In genomic region chr5:147451125-147451524, GRCh38 we compare ENCODE assay signal across 22 cellular contexts. TPM values are rescaled to one million over a fixed set of nuclear protein-coding genes. Genes with fewer than 3 reads are reported as not detected.
DNase-seq lines count a peak whose midpoint lies in the region; ATAC-seq and TF ChIP-seq lines count a peak whose summit lies in the region.
"Had no signal": no experiment of that assay in that cellular context is flagged by ENCODE, and none has a peak within 500 bp of the region (broad histone marks: within the 10 kb centered on the region; RNA-seq: fewer than 3 reads in every experiment).

No MANE protein-coding gene starts in this region.

- 88% methylated on average over 4 of the region's 4 CpGs for WGBS in SK-N-SH (ENCODE audit: low lambda C conversion rate)
- 54% methylated on average over 4 of the region's 4 CpGs for WGBS in esophagus muscularis mucosa

- H3K27ac ChIP-seq in SK-N-SH (ENCODE audit: low read depth in 2 of 2, low read length in 1 of 2) (no peak overlapping the region; a peak in 1 of 4 replicates), esophagus muscularis mucosa (replicated peaks in 1 of 4) (peak overlapping the region; percentile 95 to 99 (median 98)), uterus (peak overlapping the region; percentile 94 to 97), SJCRH30 (no peak overlapping the region)
- H3K27ac ChIP-seq: BLaER1 had no signal

- H3K9ac ChIP-seq in SK-N-SH = no peak overlapping the region
- H3K9ac ChIP-seq: BLaER1 had no signal

- POLR2A ChIA-PET in SK-N-SH (lab: Yijun Ruan, JAX) = interaction anchor here (0.7 kb wide), 1 partner anchor 87 kb away, joined by 3 read pairs; no protein-coding TSS in a partner anchor

- TF ChIP-seq POLR2A in esophagus muscularis mucosa (IDR thresholded peaks at IDR 0.05; ENCODE audit: low read depth) = no peak
- TF ChIP-seq POLR2A in uterus (IDR thresholded peaks at IDR 0.05) = no peak

- ATAC-seq in SK-N-SH treated with all-trans-retinoic acid at 6 μM for 48 hours = no peak
- ATAC-seq: naive thymus-derived CD4-positive, alpha-beta T cell; stimulated activated memory B cell treated with anti-CD40 and anti-IgM and Interleukin-4, amounts not matched to agents 10 μg/mL and 1 μg/mL and 100 μg/mL, for 72 hours had no signal

- H3K4me1 ChIP-seq in SK-N-SH (ENCODE audit: control insufficient read depth in 1 of 2, insufficient read depth in 2 of 2, low read depth in 1 of 2, low read length in 1 of 2) (peaks cover 28 to 39% of the 10 kb centered on the region in 2 experiments), esophagus muscularis mucosa (peaks cover 35 to 79% (median 76%) of the 10 kb centered on the region in 4 donors), uterus (peaks cover 0 to 4% of the 10 kb centered on the region in 2 donors), SJCRH30 (no peaks in the 10 kb centered on the region)

- H3K27me3 Mint-ChIP-seq in nephron (ENCODE audit: low read depth) = peaks cover 48% of the 10 kb centered on the region

- H3K27ac Mint-ChIP-seq in nephron = peak overlapping the region in 1 of 3 experiments; percentile 1
- H3K27ac Mint-ChIP-seq: naive thymus-derived CD4-positive, alpha-beta T cell; stimulated activated memory B cell treated with anti-CD40 and anti-IgM and Interleukin-4, amounts not matched to agents 10 μg/mL and 1 μg/mL and 100 μg/mL, for 72 hours had no signal

- TF ChIP-seq RAD21 in SK-N-SH (IDR thresholded peaks at IDR 0.05; ENCODE audit: low read length) = no peak

- H3K36me3 ChIP-seq in SK-N-SH (replicated peaks in 1 of 2; ENCODE audit: control insufficient read depth in 1 of 2, insufficient read depth in 2 of 2, low read length in 1 of 2) (peaks cover 0 to 5% of the 10 kb centered on the region in 2 experiments), esophagus muscularis mucosa (no peaks in the 10 kb centered on the region), uterus (no peaks in the 10 kb centered on the region), SJCRH30 (peaks cover 2% of the 10 kb centered on the region; the same call in 1 of the 2 replicates)
- H3K36me3 ChIP-seq: BLaER1, thyroid gland had no signal

- H3K4me3 ChIP-seq in SK-N-SH (ENCODE audit: low read depth in 2 of 2, low read length in 1 of 2) (peak overlapping the region; percentile 85 to 87; a peak in 1 of 4 replicates), esophagus muscularis mucosa (peak overlapping the region; percentile 88 to 98 (median 93)), uterus (no peak overlapping the region), SJCRH30 (no peak overlapping the region)
- H3K4me3 ChIP-seq: BLaER1, lung, MG63, thyroid gland had no signal

- H3F3A ChIP-seq in SK-N-SH (replicated peaks; ENCODE audit: insufficient read depth) = peaks cover 11% of the 10 kb centered on the region

- H3K27me3 ChIP-seq in SK-N-SH (ENCODE audit: insufficient read depth) (no peaks in the 10 kb centered on the region), esophagus muscularis mucosa (no peaks in the 10 kb centered on the region), uterus (no peaks in the 10 kb centered on the region), SJCRH30 (no peaks in the 10 kb centered on the region)
- H3K27me3 ChIP-seq: MG63, thyroid gland had no signal

- intact Hi-C loops in esophagus muscularis mucosa (cut with DNase I) (loop anchor here (5.0 kb wide), 1 partner anchor 126 kb away; no protein-coding TSS in a partner anchor), uterus (cut with DNase I; ENCODE audit: low total_unique reads) (loop anchor here (5.0 to 10.0 kb wide), 2 partner anchors 54 to 106 kb away; no protein-coding TSS in a partner anchor)

- CTCF ChIA-PET in SK-N-SH (lab: Yijun Ruan, JAX) = interaction anchor here (0.9 to 8.8 kb wide), 9 partner anchors 18 to 918 kb away, joined by 3 to 118 read pairs (median 4); no protein-coding TSS in a partner anchor

- no peaks in the 10 kb centered on the region for H3K36me3 Mint-ChIP-seq in nephron (ENCODE audit: low read depth)
- H3K36me3 Mint-ChIP-seq: stimulated activated memory B cell treated with anti-CD40 and anti-IgM and Interleukin-4, amounts not matched to agents 10 μg/mL and 1 μg/mL and 100 μg/mL, for 72 hours had no signal

- H3K79me2 ChIP-seq in SK-N-SH (ENCODE audit: insufficient read depth) = peaks cover 73% of the 10 kb centered on the region

- H4K20me1 ChIP-seq in SK-N-SH (ENCODE audit: insufficient read depth) = peaks cover 54% of the 10 kb centered on the region

- no peaks in the 10 kb centered on the region for H3K9me3 Mint-ChIP-seq in nephron
- H3K9me3 Mint-ChIP-seq: stimulated activated memory B cell treated with anti-CD40 and anti-IgM and Interleukin-4, amounts not matched to agents 10 μg/mL and 1 μg/mL and 100 μg/mL, for 72 hours had no signal

- no peaks in the 10 kb centered on the region for H3K9me2 ChIP-seq in SK-N-SH

- H2AFZ ChIP-seq in SK-N-SH (ENCODE audit: low read depth) = no peak overlapping the region

- H3K4me3 Mint-ChIP-seq in nephron = peak overlapping the region; percentile 93
- H3K4me3 Mint-ChIP-seq: stimulated activated memory B cell treated with anti-CD40 and anti-IgM and Interleukin-4, amounts not matched to agents 10 μg/mL and 1 μg/mL and 100 μg/mL, for 72 hours had no signal

- H3K4me1 Mint-ChIP-seq in nephron = peaks cover 54% of the 10 kb centered on the region

- no peak for TF ChIP-seq EP300 in SK-N-SH (IDR thresholded peaks at IDR 0.05; ENCODE audit: borderline replicate concordance in 1 of 2, low read depth in 1 of 2, low read length in 1 of 2)
- no peak for TF ChIP-seq EP300 in esophagus muscularis mucosa (IDR thresholded peaks at IDR 0.05)

- no peaks in the 10 kb centered on the region for H3K9me3 ChIP-seq in SK-N-SH
- H3K9me3 ChIP-seq in esophagus muscularis mucosa = no peaks in the 10 kb centered on the region
- no peaks in the 10 kb centered on the region for H3K9me3 ChIP-seq in uterus
- no peaks in the 10 kb centered on the region for H3K9me3 ChIP-seq in SJCRH30 (replicated peaks)
- H3K9me3 ChIP-seq: BLaER1, MG63, thyroid gland had no signal

- TF ChIP-seq CTCF in SK-N-SH (IDR thresholded peaks at IDR 0.05) (no peak), esophagus muscularis mucosa (IDR thresholded peaks at IDR 0.05) (no peak), nephron (IDR thresholded peaks at IDR 0.05; ENCODE audit: unreplicated experiment in 3 of 3) (no peak), uterus (IDR thresholded peaks at IDR 0.05) (no peak), GM10266 (IDR thresholded peaks at IDR 0.05; ENCODE audit: control insufficient read depth, insufficient read depth, low read depth, missing control alignments) (no peak)

- peak overlapping the region; percentile 94; the same call in 1 of the 2 replicates for H3K4me2 ChIP-seq in SK-N-SH
- H3K4me2 ChIP-seq: BLaER1 had no signal

- no peak for DNase-seq in SK-N-SH
- DNase-seq in esophagus muscularis mucosa (ENCODE audit: extremely low spot score) = no peak
- DNase-seq in uterus = no peak
- no peak for DNase-seq in NCI-H1092 (lab: John Stamatoyannopoulos, UW)
- DNase-seq in GM10266 (ENCODE audit: extremely low spot score) = no peak
- no peak for DNase-seq in SJCRH30
- DNase-seq: activated CD4-positive, alpha-beta T cell treated with anti-CD3 and anti-CD28 coated beads, Interleukin-2, amount 50 U/mL, for 48 hours; activated naive CD4-positive, alpha-beta T cell treated with Interleukin-2 at 50 U/mL for 16 hours; activated T-cell treated with anti-CD3 and anti-CD28 coated beads for 4 hours; anterior cingulate cortex; DMS153; MG63; naive thymus-derived CD4-positive, alpha-beta T cell; NCI-H1694; NCI-H226; SHP77; thyroid gland had no signal

TF ChIP-seq in SK-N-SH, 30 proteins besides CTCF, POLR2A, EP300 and RAD21 (continues in another document):
- TF ChIP-seq YY1 (IDR thresholded peaks at IDR 0.05; ENCODE audit: low read depth) (no peak), IRF3 (IDR thresholded peaks at IDR 0.05; ENCODE audit: low read depth, low read length) (no peak), TAF1 (IDR thresholded peaks at IDR 0.05; ENCODE audit: borderline replicate concordance, low read depth, low read length) (no peak)

TF ChIP-seq in SK-N-SH treated with all-trans-retinoic acid at 6 μM for 48 hours, 23 proteins besides CTCF, POLR2A, EP300 and RAD21 (continues in another document):
- TF ChIP-seq, protein P1, sequence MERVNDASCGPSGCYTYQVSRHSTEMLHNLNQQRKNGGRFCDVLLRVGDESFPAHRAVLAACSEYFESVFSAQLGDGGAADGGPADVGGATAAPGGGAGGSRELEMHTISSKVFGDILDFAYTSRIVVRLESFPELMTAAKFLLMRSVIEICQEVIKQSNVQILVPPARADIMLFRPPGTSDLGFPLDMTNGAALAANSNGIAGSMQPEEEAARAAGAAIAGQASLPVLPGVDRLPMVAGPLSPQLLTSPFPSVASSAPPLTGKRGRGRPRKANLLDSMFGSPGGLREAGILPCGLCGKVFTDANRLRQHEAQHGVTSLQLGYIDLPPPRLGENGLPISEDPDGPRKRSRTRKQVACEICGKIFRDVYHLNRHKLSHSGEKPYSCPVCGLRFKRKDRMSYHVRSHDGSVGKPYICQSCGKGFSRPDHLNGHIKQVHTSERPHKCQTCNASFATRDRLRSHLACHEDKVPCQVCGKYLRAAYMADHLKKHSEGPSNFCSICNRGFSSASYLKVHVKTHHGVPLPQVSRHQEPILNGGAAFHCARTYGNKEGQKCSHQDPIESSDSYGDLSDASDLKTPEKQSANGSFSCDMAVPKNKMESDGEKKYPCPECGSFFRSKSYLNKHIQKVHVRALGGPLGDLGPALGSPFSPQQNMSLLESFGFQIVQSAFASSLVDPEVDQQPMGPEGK (CRISPR knock-in tag; IDR thresholded peaks at IDR 0.05; ENCODE audit: borderline replicate concordance) = no peak
- TF ChIP-seq ZFP30 (CRISPR knock-in tag; IDR thresholded peaks at IDR 0.05) = no peak
- TF ChIP-seq GLIS3 (CRISPR knock-in tag; IDR thresholded peaks at IDR 0.05) = no peak
- TF ChIP-seq, protein P2, sequence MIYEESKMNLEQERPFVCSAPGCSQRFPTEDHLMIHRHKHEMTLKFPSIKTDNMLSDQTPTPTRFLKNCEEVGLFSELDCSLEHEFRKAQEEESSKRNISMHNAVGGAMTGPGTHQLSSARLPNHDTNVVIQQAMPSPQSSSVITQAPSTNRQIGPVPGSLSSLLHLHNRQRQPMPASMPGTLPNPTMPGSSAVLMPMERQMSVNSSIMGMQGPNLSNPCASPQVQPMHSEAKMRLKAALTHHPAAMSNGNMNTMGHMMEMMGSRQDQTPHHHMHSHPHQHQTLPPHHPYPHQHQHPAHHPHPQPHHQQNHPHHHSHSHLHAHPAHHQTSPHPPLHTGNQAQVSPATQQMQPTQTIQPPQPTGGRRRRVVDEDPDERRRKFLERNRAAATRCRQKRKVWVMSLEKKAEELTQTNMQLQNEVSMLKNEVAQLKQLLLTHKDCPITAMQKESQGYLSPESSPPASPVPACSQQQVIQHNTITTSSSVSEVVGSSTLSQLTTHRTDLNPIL (CRISPR knock-in tag; IDR thresholded peaks at IDR 0.05; ENCODE audit: low read depth) = no peak
- no peak for TF ChIP-seq OSR1 (CRISPR knock-in tag; IDR thresholded peaks at IDR 0.05)
- TF ChIP-seq ARNTL (CRISPR knock-in tag; IDR thresholded peaks at IDR 0.05; ENCODE audit: borderline replicate concordance, low read depth) = no peak
- TF ChIP-seq PPARA (CRISPR knock-in tag; IDR thresholded peaks at IDR 0.05; ENCODE audit: borderline replicate concordance) = no peak

RNA-seq across cellular contexts. Expression of gene DPYSL3, which starts 58.7 kb away (rescaled TPM):
- 123 and 150 TPM in 2 replicates for polyA plus RNA-seq in SK-N-SH (2012; rRNA removed)
- polyA plus RNA-seq in SK-N-SH (2012; cell fraction: cytosol; rRNA removed) = 117 and 131 TPM in 2 replicates
- 176 and 191 TPM in 2 replicates for polyA plus RNA-seq in SK-N-SH (2012; cell fraction: nucleus; rRNA removed)
- total RNA-seq in esophagus muscularis mucosa = 100 to 1,000 TPM; 295 to 449 (median 378) TPM
- total RNA-seq in uterus = 100 to 1,000 TPM; 121 to 213 (median 168) TPM
- 42.2 and 42.7 TPM in 2 replicates for total RNA-seq in SJCRH30 (2014; rRNA removed; shearing (Covaris generic))
- polyA plus RNA-seq: naive thymus-derived CD4-positive, alpha-beta T cell had no signal

Comparison
In these comparisons a context has a peak if more than half of its experiments do, and no peak if none do; other contexts are left out.
1. H3K27ac ChIP-seq: peak in esophagus muscularis mucosa (4 of 4) and uterus (2 of 2); none in SK-N-SH (0 of 2) and SJCRH30 (single experiment).
2. H3K4me3 ChIP-seq: peak in SK-N-SH (2 of 2) and esophagus muscularis mucosa (4 of 4); none in uterus (0 of 2) and SJCRH30 (single experiment).